ENCODE assay signal across 8 cellular contexts in genomic region chr3:125142418-125142778, GRCh38.
DNase-seq lines count a peak whose midpoint lies in the region; ATAC-seq and TF ChIP-seq lines count a peak whose summit lies in the region.
"Had no signal": no experiment of that assay in that cellular context is flagged by ENCODE, and none has a peak within 500 bp of the region (broad histone marks: within the 10 kb centered on the region; RNA-seq: fewer than 3 reads in every experiment).

No MANE protein-coding gene starts in this region.

- peak overlapping the region; percentile 49 for H3K4me3 ChIP-seq in H7 (ENCODE audit: insufficient read depth, low read depth, low read length)

- POLR2A ChIA-PET in activated B cell treated with CpG ODN at 0.5 μM for 24 hours (lab: Charles Lee) = interaction anchor here (0.5 to 1.9 kb wide), 2 partner anchors 13 to 21 kb away, joined by 4 to 7 read pairs; no protein-coding TSS in a partner anchor

- H3K27me3 Mint-ChIP-seq in activated B cell treated with CpG ODN at 0.5 μM for 24 hours = no peaks in the 10 kb centered on the region
- no peaks in the 10 kb centered on the region for H3K27me3 Mint-ChIP-seq in stimulated activated memory B cell treated with anti-CD40 and anti-IgM and Interleukin-4, amounts not matched to agents 10 μg/mL and 1 μg/mL and 100 μg/mL, for 72 hours

- TF ChIP-seq CTCF in activated B cell treated with CpG ODN at 0.5 μM for 24 hours (IDR thresholded peaks at IDR 0.05) = no peak

- peak overlapping the region; percentile 82 for H3K4me3 Mint-ChIP-seq in activated B cell treated with CpG ODN at 0.5 μM for 24 hours
- H3K4me3 Mint-ChIP-seq in stimulated activated memory B cell treated with anti-CD40 and anti-IgM and Interleukin-4, amounts not matched to agents 10 μg/mL and 1 μg/mL and 100 μg/mL, for 72 hours = peak overlapping the region; percentile 80

- no peaks in the 10 kb centered on the region for H3K9me3 Mint-ChIP-seq in activated B cell treated with CpG ODN at 0.5 μM for 24 hours
- H3K9me3 Mint-ChIP-seq in stimulated activated memory B cell treated with anti-CD40 and anti-IgM and Interleukin-4, amounts not matched to agents 10 μg/mL and 1 μg/mL and 100 μg/mL, for 72 hours = no peaks in the 10 kb centered on the region

- peak; percentile 75 for DNase-seq in H7
- DNase-seq in activated B cell treated with CpG ODN at 0.5 μM for 24 hours = no peak
- DNase-seq in iPS-NIHi11 (ENCODE audit: low spot score) = peak; percentile 32
- DNase-seq in epidermal melanocyte (ENCODE audit: insufficient read length, low spot score) = no peak
- no peak for DNase-seq in hypothalamus (lab: John Stamatoyannopoulos, UW)
- DNase-seq in mucosa of gallbladder (ENCODE audit: low spot score) = no peak
- DNase-seq: NCI-H446 treated with DMSO at 0.1 percent for 48 hours had no signal

- ATAC-seq in activated B cell treated with CpG ODN at 0.5 μM for 24 hours (ENCODE audit: low read depth) = no peak
- no peak for ATAC-seq in stimulated activated memory B cell treated with anti-CD40 and anti-IgM and Interleukin-4, amounts not matched to agents 10 μg/mL and 1 μg/mL and 100 μg/mL, for 72 hours

- CTCF ChIA-PET in activated B cell treated with CpG ODN at 0.5 μM for 24 hours (lab: Charles Lee) = interaction anchor here (0.8 kb wide), 1 partner anchor 27 kb away, joined by 3 read pairs; no protein-coding TSS in a partner anchor

- no peaks in the 10 kb centered on the region for H3K36me3 Mint-ChIP-seq in activated B cell treated with CpG ODN at 0.5 μM for 24 hours (ENCODE audit: low read depth)
- H3K36me3 Mint-ChIP-seq in stimulated activated memory B cell treated with anti-CD40 and anti-IgM and Interleukin-4, amounts not matched to agents 10 μg/mL and 1 μg/mL and 100 μg/mL, for 72 hours = no peaks in the 10 kb centered on the region

- intact Hi-C loops in activated B cell treated with CpG ODN at 0.5 μM for 24 hours (cut with micrococcal nuclease) = loop anchor here (2.0 to 10.0 kb wide), 4 partner anchors 148 to 452 kb away; partner anchors contain the start of genes OSBPL11 and ZNF148

- H3K27me3 ChIP-seq in H7 (ENCODE audit: control insufficient read depth, insufficient read depth, low read length) = peaks cover 5% of the 10 kb centered on the region

- peaks cover 70% of the 10 kb centered on the region for H3K4me1 Mint-ChIP-seq in activated B cell treated with CpG ODN at 0.5 μM for 24 hours
- H3K4me1 Mint-ChIP-seq in stimulated activated memory B cell treated with anti-CD40 and anti-IgM and Interleukin-4, amounts not matched to agents 10 μg/mL and 1 μg/mL and 100 μg/mL, for 72 hours = peaks cover 77% of the 10 kb centered on the region

- H3K27ac Mint-ChIP-seq in activated B cell treated with CpG ODN at 0.5 μM for 24 hours = peak overlapping the region; percentile 79
- H3K27ac Mint-ChIP-seq in stimulated activated memory B cell treated with anti-CD40 and anti-IgM and Interleukin-4, amounts not matched to agents 10 μg/mL and 1 μg/mL and 100 μg/mL, for 72 hours = peak overlapping the region; percentile 94

- H3K36me3 ChIP-seq in H7 (replicated peaks; ENCODE audit: control insufficient read depth, insufficient read depth, low read length) = no peaks in the 10 kb centered on the region

Comparison
In these comparisons a context has a peak if more than half of its experiments do, and no peak if none do; other contexts are left out.
1. DNase-seq: peak in H7 (single experiment) and iPS-NIHi11 (single experiment); none in activated B cell treated with CpG ODN at 0.5 μM for 24 hours (single experiment), epidermal melanocyte (single experiment), hypothalamus (0 of 51) and mucosa of gallbladder (single experiment).